26 cellular contexts compared by ENCODE assay signal in genomic region chr3:54814224-54814623, GRCh38.
"Had no signal": no experiment of that assay in that cellular context is flagged by ENCODE, and none has a peak within 500 bp of the region (broad histone marks: within the 10 kb centered on the region; RNA-seq: fewer than 3 reads in every experiment).

No MANE protein-coding gene starts in this region.

- DNase-seq: colonic mucosa; cortex of kidney; effector CD8-positive, alpha-beta T cell; effector memory CD8-positive, alpha-beta T cell; endodermal cell; erythroblast; foreskin keratinocyte; gastrocnemius medialis; glutamatergic neuron; head of caudate nucleus; heart right ventricle; hippocampal formation; immature natural killer cell; left cardiac atrium; left lung; left ventricle myocardium superior; lower lobe of right lung; mesendoderm; mucosa of descending colon; naive B cell had no signal

- H3K27ac ChIP-seq: colonic mucosa, epithelial cell of prostate, foreskin keratinocyte, gastrocnemius medialis, heart right ventricle, left lung, lower lobe of right lung had no signal

- H3K36me3 Mint-ChIP-seq: immature natural killer cell, mesothelial cell of epicardium, naive B cell had no signal

- H3K36me3 ChIP-seq: colonic mucosa, gastrocnemius medialis, heart right ventricle, left lung, lower lobe of right lung had no signal

- FAIRE-seq: endometrium, keratinocyte had no signal

- H3K27me3 ChIP-seq: colonic mucosa, foreskin keratinocyte, gastrocnemius medialis, heart right ventricle, left lung had no signal

- H3K27ac Mint-ChIP-seq: dendritic cell treated with granulocyte-macrophage colony-stimulating factor and Interleukin-4, amounts not matched to agents 40 ng/mL and 50 ng/mL, for 4 days; effector memory CD8-positive, alpha-beta T cell; endodermal cell; immature natural killer cell; mesothelial cell of epicardium; naive B cell had no signal

- H3K9me3 ChIP-seq: colonic mucosa, gastrocnemius medialis, heart right ventricle, left lung, lower lobe of right lung, mucosa of descending colon had no signal

- H3K4me1 ChIP-seq: colonic mucosa, foreskin keratinocyte, heart right ventricle, left lung, lower lobe of right lung had no signal

- H3K4me3 ChIP-seq: colonic mucosa, gastrocnemius medialis, heart right ventricle, left lung, lower lobe of right lung, mucosa of descending colon had no signal

- H3K4me3 Mint-ChIP-seq: dendritic cell treated with granulocyte-macrophage colony-stimulating factor and Interleukin-4, amounts not matched to agents 40 ng/mL and 50 ng/mL, for 4 days; effector memory CD8-positive, alpha-beta T cell; endodermal cell; immature natural killer cell; mesothelial cell of epicardium; naive B cell had no signal

- H3K27me3 Mint-ChIP-seq: dendritic cell treated with granulocyte-macrophage colony-stimulating factor and Interleukin-4, amounts not matched to agents 40 ng/mL and 50 ng/mL, for 4 days; effector memory CD8-positive, alpha-beta T cell had no signal

- ATAC-seq: effector memory CD8-positive, alpha-beta T cell; esophagus mucosa; foreskin keratinocyte; gastrocnemius medialis; heart right ventricle; left cardiac atrium; left lung; left ventricle myocardium superior; lower lobe of right lung; mucosa of descending colon had no signal

- H3K4me1 Mint-ChIP-seq: endodermal cell, immature natural killer cell, naive B cell had no signal

- H3K9me3 Mint-ChIP-seq: endodermal cell, mesothelial cell of epicardium had no signal
